10 cellular contexts compared by ENCODE assay signal in the genomic region with DNA sequence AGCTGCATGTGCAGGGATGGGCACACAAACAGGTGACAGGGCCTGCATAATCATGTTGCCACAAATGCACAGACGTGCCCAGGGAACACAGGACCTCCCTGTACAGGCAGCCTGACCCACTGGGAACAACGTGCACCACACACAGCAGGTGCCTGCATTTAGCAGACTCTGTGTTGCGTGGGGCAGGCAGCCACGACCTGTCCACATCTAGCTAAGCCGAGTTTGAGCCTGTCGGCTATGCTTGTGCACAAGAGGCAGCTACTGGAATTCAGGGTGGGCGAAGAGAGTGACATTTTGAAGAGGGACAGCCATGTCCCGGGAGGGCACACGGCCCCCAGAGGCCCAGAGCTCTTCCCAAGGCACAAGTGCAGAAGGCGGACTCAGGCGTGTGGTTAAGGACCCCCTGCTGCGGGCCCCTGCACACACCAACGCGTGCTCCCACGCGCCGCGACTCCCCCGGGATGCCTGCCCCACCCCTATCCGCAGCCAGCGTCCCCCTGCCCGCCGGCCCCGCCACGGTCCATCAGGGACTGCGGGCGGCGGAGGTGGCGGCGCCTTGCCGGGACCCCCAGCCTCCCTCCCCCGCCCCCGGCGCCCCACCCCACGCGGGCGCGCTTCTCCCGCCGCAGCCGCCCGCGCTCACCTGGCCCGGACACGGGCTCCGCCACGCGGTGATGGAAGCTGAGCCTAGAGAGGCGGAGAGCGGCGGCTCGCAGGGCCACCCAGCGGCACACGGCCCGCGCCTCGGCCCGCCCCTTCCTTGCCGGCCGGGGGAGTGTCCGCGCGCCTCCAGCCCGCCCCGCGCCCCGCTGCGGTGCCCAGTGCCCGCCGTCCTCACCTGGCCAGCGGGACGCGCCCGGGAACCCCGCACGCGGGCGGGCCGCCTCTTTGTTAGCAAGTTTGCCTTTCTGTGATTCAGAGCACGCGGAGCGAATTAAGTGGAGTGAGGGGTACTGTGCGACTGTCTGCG.
A peak's percentile ranks its signal among the peaks of the same experiment; 100 is the strongest.
DNase-seq lines count a peak whose midpoint lies in the region; ATAC-seq, FAIRE-seq and TF ChIP-seq lines count a peak whose summit lies in the region.
"Had no signal": no experiment of that assay in that cellular context is flagged by ENCODE, and none has a peak within 500 bp of the region (broad histone marks: within the 10 kb centered on the region; RNA-seq: fewer than 3 reads in every experiment).

No MANE protein-coding gene starts in this region.

- DNase-seq in DMS53 treated with DMSO at 0.1 percent for 48 hours (lab: John Stamatoyannopoulos, UW; ENCODE audit: unreplicated experiment) (peak; percentile 100), NCI-H2196 treated with DMSO at 0.1 percent for 48 hours (lab: John Stamatoyannopoulos, UW; ENCODE audit: unreplicated experiment) (peak; percentile 49), pancreas (peak; percentile 69 to 91 (median 78)), SHP77 treated with DMSO at 0.1 percent for 48 hours (lab: John Stamatoyannopoulos, UW) (no peak)

- H3K27ac ChIP-seq in gastroesophageal sphincter (no peak overlapping the region), pancreas (peak overlapping the region in 3 of 4 donors; percentile 25 to 57 (median 53))

- TF ChIP-seq EP300 in gastroesophageal sphincter (IDR thresholded peaks at IDR 0.05): no peak

- no CpG with 5 or more reads among the region's 84 CpGs for WGBS in gastroesophageal sphincter (ENCODE audit: low coverage in 1 of 2), 2 donors
- 2 to 3% methylated on average over 48 to 84 of the region's 84 CpGs for WGBS in pancreas, 2 donors

- TF ChIP-seq POLR2A in gastroesophageal sphincter (IDR thresholded peaks at IDR 0.05): no peak

- no peak for FAIRE-seq in pancreas (lab: Jason Lieb, UNC)
- FAIRE-seq: GM18507 had no signal

- no peaks in the 10 kb centered on the region for H3K9me3 Mint-ChIP-seq in activated T-helper 17 cell treated with anti-CD3 and anti-CD28 coated beads, Interleukin-2, amount 50 U/mL, for 72 hours
- H3K9me3 Mint-ChIP-seq: T-helper 2 cell treated with Interferon-gamma antibody and Interleukin-4, amounts not matched to agents 5 μg/mL and 100 μg/mL, for 36 hours had no signal

- H3K9me3 ChIP-seq in gastroesophageal sphincter: no peaks in the 10 kb centered on the region
- H3K9me3 ChIP-seq in pancreas: no peaks in the 10 kb centered on the region

- H3K4me3 ChIP-seq in gastroesophageal sphincter (peak overlapping the region in 1 of 2 donors; percentile 47), pancreas (peak overlapping the region; percentile 46 to 74 (median 63))

- no peak overlapping the region for H3K4me3 Mint-ChIP-seq in activated T-helper 17 cell treated with anti-CD3 and anti-CD28 coated beads, Interleukin-2, amount 50 U/mL, for 72 hours
- H3K4me3 Mint-ChIP-seq: T-helper 2 cell treated with Interferon-gamma antibody and Interleukin-4, amounts not matched to agents 5 μg/mL and 100 μg/mL, for 36 hours had no signal

- peaks cover 19% of the 10 kb centered on the region for H3K27me3 Mint-ChIP-seq in activated T-helper 17 cell treated with anti-CD3 and anti-CD28 coated beads, Interleukin-2, amount 50 U/mL, for 72 hours

- no peaks in the 10 kb centered on the region for H3K4me1 Mint-ChIP-seq in activated T-helper 17 cell treated with anti-CD3 and anti-CD28 coated beads, Interleukin-2, amount 50 U/mL, for 72 hours

- TF ChIP-seq CTCF in gastroesophageal sphincter (IDR thresholded peaks at IDR 0.05) (no peak), pancreas (IDR thresholded peaks at IDR 0.05) (no peak)

- intact Hi-C loops in pancreas (cut with DNase I): no loop called here

- peaks cover 83% of the 10 kb centered on the region for H3K27me3 ChIP-seq in gastroesophageal sphincter
- H3K27me3 ChIP-seq in pancreas: no peaks in the 10 kb centered on the region

- H3K27ac Mint-ChIP-seq in activated T-helper 17 cell treated with anti-CD3 and anti-CD28 coated beads, Interleukin-2, amount 50 U/mL, for 72 hours: no peak overlapping the region
- H3K27ac Mint-ChIP-seq: T-helper 2 cell treated with Interferon-gamma antibody and Interleukin-4, amounts not matched to agents 5 μg/mL and 100 μg/mL, for 36 hours had no signal

- no peaks in the 10 kb centered on the region for H3K36me3 Mint-ChIP-seq in activated T-helper 17 cell treated with anti-CD3 and anti-CD28 coated beads, Interleukin-2, amount 50 U/mL, for 72 hours (ENCODE audit: low read depth)

- ATAC-seq in gastroesophageal sphincter (peak; percentile 43), pancreas (peak; percentile 83 to 89 (median 84)), GM18907 (IDR thresholded peaks at IDR 0.05; ENCODE audit: unreplicated experiment) (no peak), GM21619 (IDR thresholded peaks at IDR 0.05; ENCODE audit: unreplicated experiment) (no peak)
- no peak for ATAC-seq in activated T-helper 17 cell treated with anti-CD3 and anti-CD28 coated beads, Interleukin-2, amount 50 U/mL, for 72 hours (replicated peaks)

- H3K4me1 ChIP-seq in gastroesophageal sphincter: peaks cover 0 to 13% (median 3%) of the 10 kb centered on the region in 3 donors
- H3K4me1 ChIP-seq in pancreas: peaks cover 8 to 17% (median 11%) of the 10 kb centered on the region in 3 donors

- H3K36me3 ChIP-seq in gastroesophageal sphincter (no peaks in the 10 kb centered on the region), pancreas (no peaks in the 10 kb centered on the region)

Comparison
In these comparisons a context has a peak if more than half of its experiments do, and no peak if none do; other contexts are left out.
1. ATAC-seq: peak in gastroesophageal sphincter (single experiment) and pancreas (4 of 4); none in GM18907 (single experiment), activated T-helper 17 cell treated with anti-CD3 and anti-CD28 coated beads, Interleukin-2, amount 50 U/mL, for 72 hours (single experiment) and GM21619 (single experiment).
2. H3K27ac ChIP-seq: peak in pancreas (3 of 4); none in gastroesophageal sphincter (0 of 4).